In the genomic region with DNA sequence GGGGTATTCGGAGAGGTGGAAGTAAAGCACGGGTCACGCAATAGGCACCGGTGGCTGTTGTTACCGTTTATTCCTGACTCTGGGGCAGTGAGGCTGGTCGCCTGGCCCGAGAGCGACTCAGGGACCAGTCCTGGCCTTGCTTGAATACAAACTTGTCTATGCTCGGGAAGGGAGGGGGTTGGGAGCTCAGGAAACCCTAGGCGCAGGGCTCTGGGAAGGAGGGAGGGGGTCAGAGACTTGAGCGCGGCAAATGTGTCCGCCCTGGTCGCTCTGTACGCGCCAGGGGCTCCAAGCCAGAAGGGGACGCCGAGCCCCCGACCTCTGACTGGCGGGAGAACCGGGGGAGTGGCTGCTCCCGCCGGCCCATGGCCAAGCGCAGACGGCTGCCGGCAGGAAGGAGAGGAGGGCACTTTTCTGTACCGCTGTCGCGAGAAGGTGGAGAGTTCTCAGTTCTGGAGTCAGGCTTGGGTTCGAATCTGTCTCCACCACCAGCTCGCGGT, we compare ENCODE assay signal across 9 cellular contexts. TPM values are rescaled to one million over a fixed set of nuclear protein-coding genes. Genes with fewer than 3 reads are reported as not detected.
DNase-seq lines count a peak whose midpoint lies in the region; TF ChIP-seq lines count a peak whose summit lies in the region.
"Had no signal": no experiment of that assay in that cellular context is flagged by ENCODE, and none has a peak within 500 bp of the region (broad histone marks: within the 10 kb centered on the region; RNA-seq: fewer than 3 reads in every experiment).

No MANE protein-coding gene starts in this region.

- H3K36me3 ChIP-seq in SK-N-MC (ENCODE audit: insufficient read depth, low read length) (no peaks in the 10 kb centered on the region), hepatocyte (replicated peaks; ENCODE audit: insufficient read depth, low read depth) (no peaks in the 10 kb centered on the region), sigmoid colon (no peaks in the 10 kb centered on the region)

- H3K9me2 ChIP-seq in hepatocyte (replicated peaks; ENCODE audit: insufficient read depth): no peaks in the 10 kb centered on the region

- POLR2A ChIA-PET in GM10248 (lab: Yijun Ruan, JAX): no interaction called here

- TF ChIP-seq POLR2A in sigmoid colon (IDR thresholded peaks at IDR 0.05): no peak

- no peak for TF ChIP-seq EP300 in sigmoid colon (IDR thresholded peaks at IDR 0.05)

- H3K4me1 ChIP-seq in hepatocyte (ENCODE audit: insufficient read depth) (peaks cover 16% of the 10 kb centered on the region), sigmoid colon (peaks cover 0 to 28% (median 26%) of the 10 kb centered on the region in 4 donors)

- H3K27ac ChIP-seq in SK-N-MC (no peak overlapping the region), hepatocyte (no peak overlapping the region), sigmoid colon (no peak overlapping the region)
- H3K27ac ChIP-seq: 22Rv1 had no signal

- no peak for TF ChIP-seq CTCF in hepatocyte (IDR thresholded peaks at IDR 0.05; ENCODE audit: poor library complexity)
- TF ChIP-seq CTCF in sigmoid colon (IDR thresholded peaks at IDR 0.05): no peak
- TF ChIP-seq CTCF in GM10248 (IDR thresholded peaks at IDR 0.05; ENCODE audit: control extremely low read depth, extremely low read depth, low read depth, missing control alignments): no peak

- CTCF ChIA-PET in GM10248 (lab: Yijun Ruan, JAX): no interaction called here

- no peaks in the 10 kb centered on the region for H3K9me3 ChIP-seq in SK-N-MC (ENCODE audit: low read depth, low read length)
- no peaks in the 10 kb centered on the region for H3K9me3 ChIP-seq in hepatocyte (ENCODE audit: low read depth)
- H3K9me3 ChIP-seq in sigmoid colon: no peaks in the 10 kb centered on the region

- H3K9ac ChIP-seq in SK-N-MC (ENCODE audit: insufficient read length): no peak overlapping the region

- DNase-seq in DMS 273 (lab: John Stamatoyannopoulos, UW; ENCODE audit: unreplicated experiment) (peak; percentile 75), DMS 273 treated with DMSO at 0.1 percent for 48 hours (lab: John Stamatoyannopoulos, UW) (no peak), SK-N-MC (ENCODE audit: low read depth, low spot score) (no peak), hepatocyte (ENCODE audit: low spot score) (no peak), sigmoid colon (no peak), NCI-H345 treated with DMSO at 0.1 percent for 48 hours (lab: John Stamatoyannopoulos, UW; ENCODE audit: unreplicated experiment) (no peak), GM10248 (ENCODE audit: extremely low spot score) (no peak), 8988T (no peak)

- H2AFZ ChIP-seq in hepatocyte: peak overlapping the region; percentile 45

- intact Hi-C loops in sigmoid colon (cut with DNase I): no loop called here

- WGBS in hepatocyte (ENCODE audit: low lambda C conversion rate, missing lambda C conversion rate): 2% methylated on average over 18 of the region's 32 CpGs
- 2 to 6% methylated on average over 32 of the region's 32 CpGs for WGBS in sigmoid colon, 2 donors

- peak overlapping the region; percentile 71 for H3K4me3 ChIP-seq in SK-N-MC
- H3K4me3 ChIP-seq in hepatocyte: peak overlapping the region; percentile 52
- H3K4me3 ChIP-seq in sigmoid colon: peak overlapping the region in 3 of 4 donors; percentile 33 to 57 (median 55)

- peak overlapping the region; percentile 92 for H3K4me2 ChIP-seq in hepatocyte

- H4K20me1 ChIP-seq in hepatocyte (ENCODE audit: insufficient read depth, poor library complexity, severe bottlenecking): no peaks in the 10 kb centered on the region

- no peaks in the 10 kb centered on the region for H3K79me2 ChIP-seq in hepatocyte

- peaks cover 60% of the 10 kb centered on the region for H3K27me3 ChIP-seq in hepatocyte
- peaks cover 9 to 58% (median 44%) of the 10 kb centered on the region in 3 donors for H3K27me3 ChIP-seq in sigmoid colon

RNA-seq across cellular contexts. Expression of gene SPSB4, which starts 1.5 kb away (rescaled TPM):
- 1.3 TPM in 2 replicates for total RNA-seq in hepatocyte
- 1.0 and 2.8 TPM in 2 replicates for polyA plus RNA-seq in hepatocyte
- total RNA-seq in sigmoid colon: 1 to 10 TPM in 2 of 4 donors, under 1 TPM in 2; 0.16 to 1.4 (median 0.67) TPM
- polyA plus RNA-seq in sigmoid colon: under 1 TPM in 2 of 3 donors, not detected in 1; 0.10 to 0.60 TPM
